Comparison of ENCODE assay signal across 18 cellular contexts in the genomic region with DNA sequence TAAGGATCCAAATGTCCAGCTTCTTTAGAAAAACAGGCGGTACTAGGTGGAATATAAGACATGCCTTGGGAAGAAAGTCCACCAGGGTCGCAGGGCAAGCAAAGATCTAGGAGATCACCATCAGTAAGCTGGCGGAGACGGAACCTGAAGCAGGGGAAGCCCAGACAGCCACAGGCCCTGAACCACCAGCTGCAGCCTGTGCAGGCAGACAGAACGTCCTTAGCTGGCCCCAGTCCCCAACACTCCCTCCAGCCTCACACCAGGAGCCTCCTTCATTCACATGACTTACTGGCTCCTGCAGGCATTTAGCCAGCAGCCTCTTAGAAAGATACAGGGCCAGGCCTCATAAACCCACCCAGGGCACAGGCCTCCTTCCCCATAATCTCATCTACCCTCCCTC. TPM values are rescaled to one million over a fixed set of nuclear protein-coding genes. Genes with fewer than 3 reads are reported as not detected.
DNase-seq lines count a peak whose midpoint lies in the region; ATAC-seq and TF ChIP-seq lines count a peak whose summit lies in the region.
"Had no signal": no experiment of that assay in that cellular context is flagged by ENCODE, and none has a peak within 500 bp of the region (broad histone marks: within the 10 kb centered on the region; RNA-seq: fewer than 3 reads in every experiment).

No MANE protein-coding gene starts in this region.

- no peak overlapping the region for H2AK9ac ChIP-seq in IMR-90 (replicated peaks; ENCODE audit: low read depth, low read length, poor library complexity)

- H3K23ac ChIP-seq in IMR-90 (ENCODE audit: low read depth, low read length) (peak overlapping the region; percentile 41; the same call in 1 of the 2 replicates), trophoblast cell (ENCODE audit: low read length) (no peak overlapping the region)

- DNase-seq in activated effector memory CD4-positive, alpha-beta T cell treated with anti-CD3 and anti-CD28 coated beads, Interleukin-2, amount 50 U/mL, for 16 hours: peak; percentile 30
- no peak for DNase-seq in activated effector memory CD4-positive, alpha-beta T cell treated with Interleukin-2 at 50 U/mL for 16 hours
- no peak for DNase-seq in IMR-90
- peak; percentile 34 for DNase-seq in choroid plexus epithelial cell (ENCODE audit: low read depth)
- DNase-seq in trophoblast cell: peak; percentile 42 to 58
- DNase-seq in DMS53 (lab: John Stamatoyannopoulos, UW): no peak
- no peak for DNase-seq in Kasumi-1 (lab: John Stamatoyannopoulos, UW)
- no peak for DNase-seq in hippocampal formation (lab: John Stamatoyannopoulos, UW)
- DNase-seq: DND-41, NCI-H1417 treated with DMSO at 0.1 percent for 48 hours, NCI-H187 treated with DMSO at 0.1 percent for 48 hours, NCI-H2227 treated with DMSO at 0.1 percent for 48 hours, NCI-H524, NCI-H82, OCI-M1, SHP77 had no signal

- H3K4me2 ChIP-seq in IMR-90 (ENCODE audit: low read depth, low read length): no peak overlapping the region; the same call in 1 of the 2 replicates
- H3K4me2 ChIP-seq in trophoblast cell (ENCODE audit: low read length): no peak overlapping the region
- H3K4me2 ChIP-seq: BLaER1 treated with 17β-estradiol and CSF1 and Interleukin-3, amounts not matched to agents 10 nM and 100 nM; KMS-11 had no signal

- H2AK5ac ChIP-seq in IMR-90 (ENCODE audit: low read depth, low read length) (peak overlapping the region; percentile 32; the same call in 1 of the 2 replicates), trophoblast cell (ENCODE audit: low read length) (no peak overlapping the region)

- no TSS peak for BruUV-seq in IMR-90 (replicated peaks; lab: Mats Ljungman, UMichigan)

- H3K4me3 ChIP-seq in IMR-90 (ENCODE audit: insufficient read depth, low read depth, low read length) (no peak overlapping the region), choroid plexus epithelial cell (ENCODE audit: low read depth, low read length) (no peak overlapping the region), trophoblast cell (ENCODE audit: low read depth, low read length) (no peak overlapping the region)
- H3K4me3 ChIP-seq: BLaER1 treated with 17β-estradiol and CSF1 and Interleukin-3, amounts not matched to agents 10 nM and 100 nM had no signal

- H3K4ac ChIP-seq in IMR-90 (ENCODE audit: low read depth, low read length) (peak overlapping the region; percentile 89), trophoblast cell (ENCODE audit: low read depth, low read length) (no peak overlapping the region)

- H2BK120ac ChIP-seq in IMR-90 (ENCODE audit: low read depth, low read length) (peak overlapping the region; percentile 66), trophoblast cell (ENCODE audit: insufficient read depth, low read length, poor library complexity) (no peak overlapping the region)

- H2BK12ac ChIP-seq in trophoblast cell (ENCODE audit: low read length): no peak overlapping the region

- H3K79me2 ChIP-seq in trophoblast cell (ENCODE audit: control insufficient read depth, insufficient read depth, low read length, poor library complexity): no peaks in the 10 kb centered on the region

- H3K27me3 ChIP-seq in IMR-90 (ENCODE audit: control insufficient read depth, insufficient read depth, low read length) (no peaks in the 10 kb centered on the region), trophoblast cell (ENCODE audit: insufficient read depth, low read length) (no peaks in the 10 kb centered on the region)
- H3K27me3 ChIP-seq: BLaER1 treated with 17β-estradiol and CSF1 and Interleukin-3, amounts not matched to agents 10 nM and 100 nM had no signal

- peak overlapping the region; percentile 28; the same call in 1 of the 3 replicates for H2BK15ac ChIP-seq in IMR-90 (ENCODE audit: low read depth, low read length)

- H4K8ac ChIP-seq in IMR-90 (ENCODE audit: low read depth in 2 of 2, low read length in 2 of 2) (peak overlapping the region in 1 of 2 experiments; percentile 51; a peak in 1 of 4 replicates), trophoblast cell (ENCODE audit: low read depth, low read length) (no peak overlapping the region)

- dilution Hi-C loops in IMR-90 (cut with HindIII; ENCODE audit: low sequenced_read_pairs, unreplicated experiment): no loop called here

- no peak for ATAC-seq in IMR-90 (ENCODE audit: low read depth)

- no peak for TF ChIP-seq POLR2A in IMR-90 (IDR thresholded peaks at IDR 0.05; ENCODE audit: low read depth, low read length)

- no peak for TF ChIP-seq CTCF in IMR-90 (conservative IDR thresholded peaks at IDR 0.05; ENCODE audit: low read depth, low read length)
- TF ChIP-seq CTCF in choroid plexus epithelial cell (conservative IDR thresholded peaks at IDR 0.05; ENCODE audit: low read depth, low read length): no peak

- CTCF ChIA-PET in IMR-90 (lab: Yijun Ruan, JAX): no interaction called here

- in situ Hi-C loops in IMR-90 (cut with MboI; ENCODE audit: low sequenced_read_pairs): no loop called here

- H3K9ac ChIP-seq in IMR-90 (ENCODE audit: low read depth, low read length) (no peak overlapping the region), trophoblast cell (ENCODE audit: low read length) (no peak overlapping the region)
- H3K9ac ChIP-seq: BLaER1 treated with 17β-estradiol and CSF1 and Interleukin-3, amounts not matched to agents 10 nM and 100 nM; KMS-11 had no signal

- peaks cover 25% of the 10 kb centered on the region for H3K4me1 ChIP-seq in IMR-90 (ENCODE audit: control insufficient read depth, insufficient read depth, low read length)
- H3K4me1 ChIP-seq in trophoblast cell (ENCODE audit: control insufficient read depth in 1 of 2, insufficient read depth in 2 of 2, low read length in 2 of 2): peaks cover 7% of the 10 kb centered on the region in 2 experiments

- WGBS in IMR-90 (ENCODE audit: extremely low coverage in 2 of 2, insufficient read length in 1 of 2), 2 experiments: 89% methylated on average over 5 of the region's 5 CpGs; no CpG with 5 or more reads in 1 of the 2 experiments
- no CpG with 5 or more reads among the region's 5 CpGs for WGBS in trophoblast cell (ENCODE audit: extremely low coverage, insufficient coverage, insufficient read length)

- H4K12ac ChIP-seq in trophoblast cell (ENCODE audit: low read depth, low read length): no peak overlapping the region

- H3K56ac ChIP-seq in IMR-90 (ENCODE audit: extremely low read depth, insufficient read depth, low read length): no peak overlapping the region

- H3K18ac ChIP-seq in IMR-90 (ENCODE audit: low read depth, low read length): peak overlapping the region; percentile 63
- H3K18ac ChIP-seq in trophoblast cell (ENCODE audit: low read length): no peak overlapping the region

- H2AFZ ChIP-seq in IMR-90 (replicated peaks; ENCODE audit: low read length, poor library complexity) (no peak overlapping the region), trophoblast cell (ENCODE audit: insufficient read depth, low read length, poor library complexity) (no peak overlapping the region)

- peaks cover 16% of the 10 kb centered on the region; the same call in 1 of the 2 replicates for H4K20me1 ChIP-seq in IMR-90 (ENCODE audit: insufficient read depth, low read length)

- H4K91ac ChIP-seq in IMR-90 (ENCODE audit: insufficient read depth, low read depth, low read length) (peak overlapping the region; percentile 81), trophoblast cell (ENCODE audit: low read depth, low read length) (no peak overlapping the region)

- no peak for TF ChIP-seq RAD21 in IMR-90 (IDR thresholded peaks at IDR 0.05; ENCODE audit: low read length)

- H3K27ac ChIP-seq in IMR-90 (ENCODE audit: insufficient read depth, low read length) (peak overlapping the region; percentile 72; the same call in 1 of the 2 replicates), trophoblast cell (ENCODE audit: low read depth, low read length) (no peak overlapping the region)
- H3K27ac ChIP-seq: BLaER1 treated with 17β-estradiol and CSF1 and Interleukin-3, amounts not matched to agents 10 nM and 100 nM; KMS-11 had no signal

- peak overlapping the region; percentile 57; the same call in 1 of the 2 replicates for H3K14ac ChIP-seq in IMR-90 (replicated peaks; ENCODE audit: low read depth, low read length)
- H3K14ac ChIP-seq in trophoblast cell (ENCODE audit: low read length): no peak overlapping the region

- no peaks in the 10 kb centered on the region for H3K9me3 ChIP-seq in IMR-90 (ENCODE audit: control insufficient read depth, insufficient read depth, low read length)
- peaks cover 2% of the 10 kb centered on the region for H3K9me3 ChIP-seq in trophoblast cell (ENCODE audit: insufficient read depth, low read depth, low read length)
- H3K9me3 ChIP-seq: BLaER1 treated with 17β-estradiol and CSF1 and Interleukin-3, amounts not matched to agents 10 nM and 100 nM had no signal

- POLR2A ChIA-PET in IMR-90 (lab: Charles Lee; ENCODE audit: unreplicated experiment): no interaction called here

- H3K79me1 ChIP-seq in IMR-90 (ENCODE audit: low read depth in 1 of 2, low read length in 2 of 2): peaks cover 26 to 88% of the 10 kb centered on the region in 2 experiments
- H3K79me1 ChIP-seq in trophoblast cell (ENCODE audit: low read length): no peaks in the 10 kb centered on the region

- H3K9me1 ChIP-seq in IMR-90 (ENCODE audit: insufficient read depth, low read length): peaks cover 38% of the 10 kb centered on the region

- H2BK5ac ChIP-seq in IMR-90 (ENCODE audit: low read depth, low read length, poor library complexity, severe bottlenecking) (no peak overlapping the region), trophoblast cell (ENCODE audit: low read depth, low read length, poor library complexity) (no peak overlapping the region)

- H3K36me3 ChIP-seq in IMR-90 (ENCODE audit: control insufficient read depth, insufficient read depth, low read length) (peaks cover 37% of the 10 kb centered on the region), trophoblast cell (ENCODE audit: control insufficient read depth in 1 of 2, insufficient read depth in 2 of 2, low read length in 2 of 2) (no peaks in the 10 kb centered on the region)

- peak overlapping the region; percentile 44; the same call in 1 of the 2 replicates for H4K5ac ChIP-seq in IMR-90 (ENCODE audit: low read depth, low read length)

- intact Hi-C loops in IMR-90 (cut with micrococcal nuclease): no loop called here

- peak overlapping the region; percentile 86 for H2BK20ac ChIP-seq in IMR-90 (ENCODE audit: low read depth, low read length)

TF ChIP-seq in IMR-90, 13 proteins besides CTCF, POLR2A, EP300 and RAD21 (continues in another document):
- TF ChIP-seq SMC3 (IDR thresholded peaks at IDR 0.05; ENCODE audit: low read depth, low read length): no peak

RNA-seq across cellular contexts. Expression of gene RGS10, which starts 17.4 kb away (rescaled TPM):
- total RNA-seq in IMR-90 (2012; rRNA removed): 35.3 and 55.5 TPM in 2 replicates
- polyA plus RNA-seq in IMR-90 (2012; rRNA removed): 77.0 and 89.7 TPM in 2 replicates
- polyA plus RNA-seq in IMR-90 (2012; cell fraction: cytosol; rRNA removed): 29.0 and 54.5 TPM in 2 replicates
- polyA plus RNA-seq in IMR-90 (2012; cell fraction: nucleus; rRNA removed; ENCODE audit: low replicate concordance): 9.4 and 39.2 TPM in 2 replicates
- polyA plus RNA-seq in trophoblast cell (2013): 10.5 and 10.7 TPM in 2 replicates

Comparison
In these comparisons a context has a peak if more than half of its experiments do, and no peak if none do; other contexts are left out.
1. DNase-seq: peak in activated effector memory CD4-positive, alpha-beta T cell treated with anti-CD3 and anti-CD28 coated beads, Interleukin-2, amount 50 U/mL, for 16 hours (single experiment), choroid plexus epithelial cell (single experiment) and trophoblast cell (2 of 2); none in activated effector memory CD4-positive, alpha-beta T cell treated with Interleukin-2 at 50 U/mL for 16 hours (single experiment), IMR-90 (single experiment), DMS53 (single experiment), Kasumi-1 (0 of 2) and hippocampal formation (0 of 2).